16 cellular contexts compared by ENCODE assay signal in genomic region chr22:22209080-22209640, GRCh38. TPM values are rescaled to one million over a fixed set of nuclear protein-coding genes. Genes with fewer than 3 reads are reported as not detected.
"Had no signal": no experiment of that assay in that cellular context is flagged by ENCODE, and none has a peak within 500 bp of the region (broad histone marks: within the 10 kb centered on the region; RNA-seq: fewer than 3 reads in every experiment).

No MANE protein-coding gene starts in this region.

RNA-seq across cellular contexts. Expression of gene VPREB1, which starts 35.4 kb away (rescaled TPM):
- total RNA-seq: esophagus mucosa; fibroblast of lung; frontal cortex; glomerular endothelial cell; heart left ventricle; kidney epithelial cell; left colon; left ventricle myocardium superior; lung; naive thymus-derived CD4-positive, alpha-beta T cell; osteoblast; psoas muscle; right lobe of liver; thoracic aorta; transverse colon; ureter had no signal
